8 cellular contexts compared by ENCODE assay signal in genomic region chr7:33128990-33129805, GRCh38. TPM values are rescaled to one million over a fixed set of nuclear protein-coding genes. Genes with fewer than 3 reads are reported as not detected.
DNase-seq lines count a peak whose midpoint lies in the region; ATAC-seq and TF ChIP-seq lines count a peak whose summit lies in the region.

TSS of gene BBS9 (plus strand) at chr7:33129564. CDS start at chr7:33146253, 16,689 bp downstream.

- H3K27ac ChIP-seq in substantia nigra (ENCODE audit: low read depth, low read length, poor library complexity, severe bottlenecking): peak within 1 kb of the TSS; percentile 94

- peak; percentile 100 for ATAC-seq in HG02571 (IDR thresholded peaks at IDR 0.05; ENCODE audit: unreplicated experiment)

- peak; percentile 79 for TF ChIP-seq POLR2A in NB4 (IDR thresholded peaks at IDR 0.05; ENCODE audit: extremely low read depth, insufficient read length)

- POLR2A ChIA-PET in GM10248 (lab: Yijun Ruan, JAX): no interaction called here

- peak within 1 kb of the TSS; percentile 79 for H3K4me3 ChIP-seq in NB4 (ENCODE audit: low read depth, low read length)

- CTCF ChIA-PET in GM10248 (lab: Yijun Ruan, JAX): interaction anchor here (1.1 to 6.9 kb wide), 3 partner anchors 20 to 283 kb away, joined by 3 to 42 read pairs (median 5); partner anchors contain the start of gene RP9

- DNase-seq in GM10248 (ENCODE audit: extremely low spot score): peak; percentile 94
- DNase-seq in NB4 (ENCODE audit: low read depth): peak; percentile 99
- DNase-seq in SK-N-DZ (ENCODE audit: low spot score): peak; percentile 97
- DNase-seq in activated naive CD4-positive, alpha-beta T cell treated with anti-CD3 and anti-CD28 coated beads, Interleukin-2, amount 50 U/mL, for 16 hours: peak; percentile 93
- peak; percentile 95 for DNase-seq in globus pallidus (ENCODE audit: low spot score)
- peak; percentile 75 for DNase-seq in non-pigmented ciliary epithelial cell (ENCODE audit: low read depth)
- peak; percentile 62 to 100 (median 96) for DNase-seq in substantia nigra (lab: John Stamatoyannopoulos, UW)

- no peak for TF ChIP-seq CTCF in GM10248 (IDR thresholded peaks at IDR 0.05; ENCODE audit: control extremely low read depth, extremely low read depth, low read depth, missing control alignments)
- no peak for TF ChIP-seq CTCF in NB4 (IDR thresholded peaks at IDR 0.05; ENCODE audit: low read depth, low read length)

RNA-seq across cellular contexts. Expression of gene BBS9, which starts in this region (rescaled TPM):
- polyA plus RNA-seq in SK-N-DZ (2014; cell fraction: cytosol; rRNA removed): 3.4 and 5.4 TPM in 2 replicates
- polyA plus RNA-seq in SK-N-DZ (2014; cell fraction: nucleus; rRNA removed): 5.1 and 5.2 TPM in 2 replicates

Comparison
In these comparisons a context has a peak if more than half of its experiments do, and no peak if none do; other contexts are left out.
1. Peak in every context shown above with its lines: DNase-seq, ATAC-seq, H3K4me3 ChIP-seq and H3K27ac ChIP-seq.